ENCODE assay signal across 13 cellular contexts in the genomic region with DNA sequence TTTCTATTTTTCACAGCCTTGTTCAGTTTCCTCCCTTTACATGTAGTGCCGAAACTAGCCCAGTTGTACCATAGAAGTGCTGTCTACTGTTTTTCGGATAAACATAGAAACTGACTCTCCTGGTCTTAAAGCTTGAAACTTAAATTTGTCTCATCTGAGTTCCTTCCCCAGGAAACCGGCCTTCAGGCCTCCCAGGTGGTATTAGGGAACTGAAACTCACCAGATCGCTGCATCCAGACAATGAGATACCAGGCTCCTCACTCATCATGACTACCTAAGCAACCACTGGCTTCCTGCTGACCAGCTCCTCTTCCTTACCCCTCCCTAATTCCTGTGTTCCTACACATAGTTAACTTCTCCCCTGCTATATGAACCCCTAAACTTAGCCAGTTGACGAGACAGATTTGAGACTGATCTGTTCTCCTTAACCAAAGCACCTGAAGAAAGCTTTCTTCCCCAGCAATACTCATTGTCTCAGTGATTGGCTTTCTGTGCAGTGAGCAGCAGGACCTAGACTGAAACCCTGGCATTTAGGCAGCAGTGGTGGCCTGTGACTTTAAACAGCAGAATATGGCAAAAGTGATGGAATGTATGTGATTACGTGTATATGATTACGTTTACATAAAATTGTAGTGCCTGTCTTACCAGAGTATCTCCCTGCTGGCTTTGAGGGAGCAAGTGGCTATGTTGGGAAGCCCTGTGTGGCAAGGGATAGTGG.
DNase-seq lines count a peak whose midpoint lies in the region; ATAC-seq and TF ChIP-seq lines count a peak whose summit lies in the region.
"Had no signal": no experiment of that assay in that cellular context is flagged by ENCODE, and none has a peak within 500 bp of the region (broad histone marks: within the 10 kb centered on the region; RNA-seq: fewer than 3 reads in every experiment).

No MANE protein-coding gene starts in this region.

- intact Hi-C loops in aorta (cut with DNase I): no loop called here

- no peaks in the 10 kb centered on the region for H3K9me3 ChIP-seq in aorta (ENCODE audit: control insufficient read depth, low read length)

- TF ChIP-seq CTCF in foreskin keratinocyte (conservative IDR thresholded peaks at IDR 0.05): no peak

- H3K4me1 ChIP-seq in foreskin keratinocyte (peaks cover 10% of the 10 kb centered on the region), aorta (ENCODE audit: control insufficient read depth in 1 of 2, insufficient read depth in 2 of 2, low read length in 2 of 2) (no peaks in the 10 kb centered on the region)

- DNase-seq in foreskin keratinocyte (peak; percentile 87 to 96), NCI-H1436 (lab: John Stamatoyannopoulos, UW) (no peak), aorta (no peak), SW480 (ENCODE audit: low spot score) (no peak), LoVo (ENCODE audit: low spot score) (no peak)
- DNase-seq: COR-L47, natural killer cell, NCI-H1105 treated with DMSO at 0.1 percent for 48 hours, OCI-M1 had no signal

- peak; percentile 98 for ATAC-seq in GM18907 (IDR thresholded peaks at IDR 0.05; ENCODE audit: unreplicated experiment)
- ATAC-seq in HG02623 (IDR thresholded peaks at IDR 0.05; ENCODE audit: unreplicated experiment): peak; percentile 88
- ATAC-seq in HG03565 (IDR thresholded peaks at IDR 0.05; ENCODE audit: unreplicated experiment): peak; percentile 91
- ATAC-seq in foreskin keratinocyte: peak; percentile 93
- no peak for ATAC-seq in aorta (ENCODE audit: low FRiP score)
- ATAC-seq: natural killer cell had no signal

- H3K27me3 ChIP-seq in foreskin keratinocyte (no peaks in the 10 kb centered on the region), aorta (ENCODE audit: control insufficient read depth in 1 of 2, insufficient read depth in 2 of 2, low read length in 1 of 2) (no peaks in the 10 kb centered on the region)
- H3K27me3 ChIP-seq: cardiac muscle cell had no signal

- 88 to 90% methylated on average over 7 of the region's 7 CpGs for WGBS in aorta, 2 donors

- H3K27ac ChIP-seq in foreskin keratinocyte (peak overlapping the region; percentile 71), aorta (ENCODE audit: low read depth in 1 of 2, low read length in 2 of 2) (no peak overlapping the region)
- H3K27ac ChIP-seq: cardiac muscle cell had no signal

- H3K36me3 ChIP-seq in aorta (ENCODE audit: control insufficient read depth in 1 of 2, insufficient read depth in 2 of 2, low read length in 1 of 2): no peaks in the 10 kb centered on the region
- H3K36me3 ChIP-seq: cardiac muscle cell had no signal

- no peak overlapping the region for H3K4me3 ChIP-seq in aorta (ENCODE audit: low read length in 2 of 2)
- H3K4me3 ChIP-seq: cardiac muscle cell had no signal

Comparison
In these comparisons a context has a peak if more than half of its experiments do, and no peak if none do; other contexts are left out.
1. DNase-seq: peak in foreskin keratinocyte (2 of 2); none in NCI-H1436 (single experiment), aorta (0 of 2), SW480 (single experiment) and LoVo (single experiment).